27 cellular contexts compared by ENCODE assay signal in genomic region chr3:24985631-24986030, GRCh38.
"Had no signal": no experiment of that assay in that cellular context is flagged by ENCODE, and none has a peak within 500 bp of the region (broad histone marks: within the 10 kb centered on the region; RNA-seq: fewer than 3 reads in every experiment).

No MANE protein-coding gene starts in this region.

- H3K27ac Mint-ChIP-seq: immature natural killer cell; mesothelial cell of epicardium; naive B cell; natural killer cell; nephron progenitor cell; progenitor cell of endocrine pancreas; stimulated activated naive B cell treated with anti-CD40 and anti-IgM and Interleukin-4, amounts not matched to agents 10 μg/mL and 1 μg/mL and 100 μg/mL, for 72 hours had no signal

- H3K4me3 ChIP-seq: left ventricle myocardium inferior, lung, ovary, skin epidermis, suprapubic skin, thoracic aorta, tibial nerve, upper lobe of left lung, vagina had no signal

- DNase-seq: hypothalamus; immature natural killer cell; kidney; left ventricle myocardium inferior; mesendoderm; naive B cell; natural killer cell; nephron progenitor cell; ovary; retina; right cardiac atrium; stimulated activated CD4-positive, alpha-beta T cell treated with anti-CD3 and anti-CD28 coated beads, Interleukin-12 subunit alpha, Interleukin-12 subunit beta, amount 100 ng/mL, for 4 hours; stimulated activated CD4-positive, alpha-beta T cell treated with anti-CD3 and anti-CD28 coated beads, Interleukin-15, amount 100 ng/mL, for 24 hours; stimulated activated CD4-positive, alpha-beta T cell treated with anti-CD3 and anti-CD28 coated beads, Interleukin-2, amount 100 ng/mL, for 24 hours; stimulated activated CD4-positive, alpha-beta T cell treated with anti-CD3 and anti-CD28 coated beads, Interleukin-4, amount 100 ng/mL, for 1 hour; stimulated activated naive B cell treated with anti-CD40 and anti-IgM and Interleukin-4, amounts not matched to agents 10 μg/mL and 1 μg/mL and 100 μg/mL, for 72 hours; stimulated activated naive CD8-positive, alpha-beta T cell treated with anti-CD3 and anti-CD28 coated beads, Interleukin-15, Interleukin-2, amounts not matched to agents 100 U/mL and 50 U/mL, for 24 hours had no signal

- H3K4me1 Mint-ChIP-seq: immature natural killer cell; naive B cell; natural killer cell; stimulated activated naive B cell treated with anti-CD40 and anti-IgM and Interleukin-4, amounts not matched to agents 10 μg/mL and 1 μg/mL and 100 μg/mL, for 72 hours had no signal

- H3K4me3 Mint-ChIP-seq: immature natural killer cell; mesothelial cell of epicardium; naive B cell; natural killer cell; nephron progenitor cell; stimulated activated naive B cell treated with anti-CD40 and anti-IgM and Interleukin-4, amounts not matched to agents 10 μg/mL and 1 μg/mL and 100 μg/mL, for 72 hours had no signal

- H3K9me3 Mint-ChIP-seq: natural killer cell; stimulated activated naive B cell treated with anti-CD40 and anti-IgM and Interleukin-4, amounts not matched to agents 10 μg/mL and 1 μg/mL and 100 μg/mL, for 72 hours had no signal

- H3K36me3 ChIP-seq: left ventricle myocardium inferior, ovary, suprapubic skin, thoracic aorta, tibial nerve, upper lobe of left lung, vagina had no signal

- H3K27ac ChIP-seq: left ventricle myocardium inferior, ovary, skin epidermis, suprapubic skin, thoracic aorta, tibial nerve, upper lobe of left lung, vagina had no signal

- ATAC-seq: natural killer cell; right cardiac atrium; sciatic nerve; stimulated activated naive B cell treated with anti-CD40 and anti-IgM and Interleukin-4, amounts not matched to agents 10 μg/mL and 1 μg/mL and 100 μg/mL, for 72 hours; stimulated activated naive CD8-positive, alpha-beta T cell treated with anti-CD3 and anti-CD28 coated beads, Interleukin-15, Interleukin-2, amounts not matched to agents 100 U/mL and 50 U/mL, for 24 hours had no signal

- H3K27me3 ChIP-seq: ovary, suprapubic skin, tibial nerve, upper lobe of left lung, vagina had no signal

- H3K4me1 ChIP-seq: left ventricle myocardium inferior, suprapubic skin, tibial nerve, upper lobe of left lung, vagina had no signal

- H3K27me3 Mint-ChIP-seq: naive B cell; progenitor cell of endocrine pancreas; stimulated activated naive B cell treated with anti-CD40 and anti-IgM and Interleukin-4, amounts not matched to agents 10 μg/mL and 1 μg/mL and 100 μg/mL, for 72 hours had no signal

- H3K36me3 Mint-ChIP-seq: immature natural killer cell; naive B cell; natural killer cell; stimulated activated naive B cell treated with anti-CD40 and anti-IgM and Interleukin-4, amounts not matched to agents 10 μg/mL and 1 μg/mL and 100 μg/mL, for 72 hours had no signal

- H3K9me3 ChIP-seq: left ventricle myocardium inferior, ovary, suprapubic skin, thoracic aorta, tibial nerve, upper lobe of left lung, vagina had no signal
